ENCODE assay signal across 8 cellular contexts in genomic region chr1:86419277-86419903, GRCh38. TPM values are rescaled to one million over a fixed set of nuclear protein-coding genes. Genes with fewer than 3 reads are reported as not detected.
DNase-seq lines count a peak whose midpoint lies in the region; ATAC-seq and TF ChIP-seq lines count a peak whose summit lies in the region.

No MANE protein-coding gene starts in this region.

- no peaks in the 10 kb centered on the region for H3K4me1 ChIP-seq in uterus

- DNase-seq in COR-L47 (lab: John Stamatoyannopoulos, UW) (peak; percentile 19), SK-MEL-5 (ENCODE audit: low read depth, low spot score) (peak; percentile 56), cardiac fibroblast (ENCODE audit: low read depth in 2 of 2) (peak; percentile 59 to 70), myocyte (ENCODE audit: low read depth) (peak; percentile 13), uterus (no peak), NCI-H510A (lab: John Stamatoyannopoulos, UW) (no peak)

- no peaks in the 10 kb centered on the region for H3K9me3 ChIP-seq in uterus

- TF ChIP-seq CTCF in cardiac fibroblast (IDR thresholded peaks at IDR 0.05; ENCODE audit: low read depth, low read length) (peak; percentile 53), uterus (IDR thresholded peaks at IDR 0.05) (peak in 2 of 4 experiments; percentile 26 to 31)

- intact Hi-C loops in uterus (cut with DNase I; ENCODE audit: low total_unique reads): no loop called here

- H3K36me3 ChIP-seq in uterus: no peaks in the 10 kb centered on the region

- TF ChIP-seq POLR2A in uterus (IDR thresholded peaks at IDR 0.05): no peak

- no peak overlapping the region for H3K27ac ChIP-seq in uterus

- in situ Hi-C loops in SK-MEL-5 (cut with HindIII; ENCODE audit: low pct_unique_long_range_greater_than_20kb, low sequenced_read_pairs): no loop called here

- ATAC-seq in GM19035 (IDR thresholded peaks at IDR 0.05; ENCODE audit: unreplicated experiment) (peak; percentile 92), HG03103 (IDR thresholded peaks at IDR 0.05; ENCODE audit: low read depth, unreplicated experiment) (peak; percentile 78)

- H3K4me3 ChIP-seq in cardiac fibroblast (replicated peaks in 1 of 2; ENCODE audit: low read depth in 2 of 2, low read length in 2 of 2) (no peak overlapping the region), uterus (no peak overlapping the region)

- H3K27me3 ChIP-seq in uterus: no peaks in the 10 kb centered on the region

RNA-seq across cellular contexts. Expression of gene CLCA2, which starts 4.6 kb away (rescaled TPM):
- total RNA-seq in SK-MEL-5 (2014; rRNA removed; shearing (Covaris generic)): 0.08 TPM in 1 of 2 replicates, not detected in the other
- polyA plus RNA-seq in SK-MEL-5 (2015; cell fraction: cytosol; rRNA removed): 0.06 TPM in 1 of 2 replicates, not detected in the other
- not detected in 2 replicates for polyA plus RNA-seq in SK-MEL-5 (2015; cell fraction: nucleus; rRNA removed)
- total RNA-seq in myocyte: 0.62 and 0.83 TPM in 2 replicates
- not detected for polyA plus RNA-seq in myocyte (2012)
- total RNA-seq in uterus: not detected

RNA-seq across cellular contexts. Expression of gene ODF2L, which starts 23.3 kb away (rescaled TPM):
- total RNA-seq in SK-MEL-5 (2014; rRNA removed; shearing (Covaris generic)): 27.2 and 27.3 TPM in 2 replicates
- polyA plus RNA-seq in SK-MEL-5 (2015; cell fraction: cytosol; rRNA removed): 11.7 and 23.1 TPM in 2 replicates
- 143 and 188 TPM in 2 replicates for polyA plus RNA-seq in SK-MEL-5 (2015; cell fraction: nucleus; rRNA removed)
- total RNA-seq in myocyte (14.7 and 18.5 TPM in 2 replicates), uterus (100 to 1,000 TPM in 1 of 4 donors, 10 to 100 TPM in 3; 26.5 to 134 (median 56.3) TPM)
- 5.6 TPM for polyA plus RNA-seq in myocyte (2012)

RNA-seq across cellular contexts. Expression of gene CLCA1, which starts 49.3 kb away (rescaled TPM):
- not detected in 2 replicates for total RNA-seq in SK-MEL-5 (2014; rRNA removed; shearing (Covaris generic))
- polyA plus RNA-seq in SK-MEL-5 (2015; cell fraction: cytosol; rRNA removed): not detected in 2 replicates
- polyA plus RNA-seq in SK-MEL-5 (2015; cell fraction: nucleus; rRNA removed): not detected in 2 replicates
- total RNA-seq in myocyte (not detected in 2 replicates), uterus (under 1 TPM in 2 of 4 donors, not detected in 2; 0.21 to 0.29 TPM)
- not detected for polyA plus RNA-seq in myocyte (2012)

Comparison
In these comparisons a context has a peak if more than half of its experiments do, and no peak if none do; other contexts are left out.
1. DNase-seq: peak in COR-L47 (single experiment), SK-MEL-5 (single experiment), cardiac fibroblast (2 of 2) and myocyte (single experiment); none in uterus (0 of 2) and NCI-H510A (single experiment).